In genomic region chr10:22043327-22043633, GRCh38 we compare ENCODE assay signal across 16 cellular contexts.
"Had no signal": no experiment of that assay in that cellular context is flagged by ENCODE, and none has a peak within 500 bp of the region (broad histone marks: within the 10 kb centered on the region; RNA-seq: fewer than 3 reads in every experiment).

No MANE protein-coding gene starts in this region.

- H3K36me3 Mint-ChIP-seq: activated naive CD8-positive, alpha-beta T cell treated with anti-CD3 and anti-CD28 coated beads, Interleukin-2, amount 10 ng/mL, durations not matched to agents 7 days and 5 days; naive B cell had no signal

- H3K4me3 Mint-ChIP-seq: activated naive CD8-positive, alpha-beta T cell treated with anti-CD3 and anti-CD28 coated beads, Interleukin-2, amount 10 ng/mL, durations not matched to agents 7 days and 5 days; effector memory CD8-positive, alpha-beta T cell; naive B cell had no signal

- H3K4me1 Mint-ChIP-seq: naive B cell had no signal

- H3K9me3 ChIP-seq: lower lobe of right lung, tibial nerve had no signal

- H3K27ac ChIP-seq: brain microvascular endothelial cell, lower lobe of right lung, tibial nerve had no signal

- ATAC-seq: effector memory CD8-positive, alpha-beta T cell; lower lobe of right lung had no signal

- H3K4me3 ChIP-seq: lower lobe of right lung, tibial nerve had no signal

- H3K4me1 ChIP-seq: lower lobe of right lung, tibial nerve had no signal

- H3K9me3 Mint-ChIP-seq: activated naive CD8-positive, alpha-beta T cell treated with anti-CD3 and anti-CD28 coated beads, Interleukin-2, amount 10 ng/mL, durations not matched to agents 7 days and 5 days had no signal

- DNase-seq: activated CD4-positive, alpha-beta T cell treated with anti-CD3 and anti-CD28 coated beads for 1 hour; activated CD4-positive, alpha-beta T cell treated with anti-CD3 and anti-CD28 coated beads, Interleukin-2, amount 50 U/mL, for 4 hours; activated naive CD4-positive, alpha-beta T cell; activated naive CD8-positive, alpha-beta T cell treated with anti-CD3 and anti-CD28 coated beads, Interleukin-2, amount 10 ng/mL, durations not matched to agents 7 days and 5 days; activated T-cell treated with anti-CD3 and anti-CD28 coated beads for 4 hours; brain microvascular endothelial cell; cortex of kidney; effector memory CD8-positive, alpha-beta T cell; head of caudate nucleus; left cardiac atrium; lower lobe of right lung; naive B cell; posterior cingulate gyrus; stimulated activated CD4-positive, alpha-beta T cell treated with anti-CD3 and anti-CD28 coated beads, Interleukin-4, amount 100 ng/mL, for 24 hours; stimulated activated naive CD4-positive, alpha-beta T cell had no signal

- H3K36me3 ChIP-seq: brain microvascular endothelial cell, lower lobe of right lung, tibial nerve had no signal

- H3K27ac Mint-ChIP-seq: activated naive CD8-positive, alpha-beta T cell treated with anti-CD3 and anti-CD28 coated beads, Interleukin-2, amount 10 ng/mL, durations not matched to agents 7 days and 5 days; effector memory CD8-positive, alpha-beta T cell; naive B cell had no signal
